Comparison of ENCODE assay signal across 9 cellular contexts in the genomic region with DNA sequence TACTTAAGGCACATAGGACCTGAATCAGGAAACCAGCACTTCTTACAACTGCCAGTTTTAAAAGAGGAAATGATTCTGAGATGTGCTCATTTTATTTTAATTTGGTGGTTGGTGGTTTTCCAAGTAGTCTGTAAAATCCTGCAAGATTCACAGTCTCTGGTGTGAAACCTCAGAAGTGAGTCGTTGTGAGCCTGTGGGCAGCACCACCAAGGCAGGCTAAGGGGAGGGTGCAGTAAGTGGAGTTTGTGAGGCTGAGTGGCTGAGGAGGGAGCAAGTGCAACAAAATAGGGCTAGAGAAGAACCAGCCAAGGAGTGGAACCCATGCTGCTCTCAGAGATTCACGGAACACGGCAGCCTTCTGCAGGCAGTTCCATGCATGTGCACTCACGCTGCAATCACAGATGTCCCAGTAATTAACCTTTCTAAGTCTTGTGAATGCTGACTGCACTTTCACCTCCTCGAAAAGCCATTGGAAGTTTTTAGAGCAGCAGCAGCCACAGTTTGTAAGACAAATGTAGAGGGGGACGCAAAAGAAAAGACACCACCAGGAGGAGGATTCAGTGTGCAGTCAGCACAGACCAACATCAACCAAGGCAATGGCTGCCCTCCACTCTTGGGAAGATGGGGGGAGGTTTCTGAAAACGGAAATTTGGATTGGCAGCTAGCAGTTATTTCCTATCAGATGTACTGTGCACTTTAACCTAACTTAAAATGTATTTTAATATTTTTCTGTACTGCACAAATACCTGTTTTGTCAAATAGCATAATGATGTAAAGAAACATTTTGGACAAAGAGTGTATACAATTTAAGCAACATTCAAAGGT. TPM values are rescaled to one million over a fixed set of nuclear protein-coding genes. Genes with fewer than 3 reads are reported as not detected.
A peak's percentile ranks its signal among the peaks of the same experiment; 100 is the strongest.
DNase-seq lines count a peak whose midpoint lies in the region; ATAC-seq and TF ChIP-seq lines count a peak whose summit lies in the region.
"Had no signal": no experiment of that assay in that cellular context is flagged by ENCODE, and none has a peak within 500 bp of the region (broad histone marks: within the 10 kb centered on the region; RNA-seq: fewer than 3 reads in every experiment).

No MANE protein-coding gene starts in this region.

- H3K4me1 Mint-ChIP-seq in activated T-helper 17 cell treated with anti-CD3 and anti-CD28 coated beads, Interleukin-2, amount 50 U/mL, for 72 hours = peaks cover 12% of the 10 kb centered on the region
- peaks cover 11 to 37% (median 31%) of the 10 kb centered on the region in 4 donors for H3K4me1 Mint-ChIP-seq in naive thymus-derived CD8-positive, alpha-beta T cell

- no peaks in the 10 kb centered on the region for H3K79me2 ChIP-seq in PC-9 (ENCODE audit: low read depth)

- peak overlapping the region; percentile 20 for H3K27ac Mint-ChIP-seq in activated T-helper 17 cell treated with anti-CD3 and anti-CD28 coated beads, Interleukin-2, amount 50 U/mL, for 72 hours
- peak overlapping the region; percentile 28 to 88 (median 54) for H3K27ac Mint-ChIP-seq in naive thymus-derived CD8-positive, alpha-beta T cell

- CTCF ChIA-PET in PC-9 (lab: Charles Lee) = interaction anchor here (0.8 kb wide), 1 partner anchor 12 kb away, joined by 3 read pairs; no protein-coding TSS in a partner anchor

- DNase-seq in GM13976 (ENCODE audit: low spot score) (no peak), NCI-H69 (lab: John Stamatoyannopoulos, UW) (peak; percentile 5), PC-9 (no peak), NCI-H2171 (lab: John Stamatoyannopoulos, UW) (no peak), SHP77 (lab: John Stamatoyannopoulos, UW) (no peak)
- DNase-seq in naive thymus-derived CD8-positive, alpha-beta T cell = peak in 8 of 10 donors; percentile 14 to 59 (median 33)

- H3K27ac ChIP-seq in PC-9 = no peak overlapping the region

- H4K20me1 ChIP-seq in PC-9 (ENCODE audit: insufficient read depth) = no peaks in the 10 kb centered on the region

- no peaks in the 10 kb centered on the region; the same call in 1 of the 2 replicates for H3K36me3 ChIP-seq in PC-9 (ENCODE audit: low read depth)

- H3K4me3 Mint-ChIP-seq in activated T-helper 17 cell treated with anti-CD3 and anti-CD28 coated beads, Interleukin-2, amount 50 U/mL, for 72 hours = peak overlapping the region; percentile 38
- peak overlapping the region in 9 of 10 donors; percentile 20 to 77 (median 52) for H3K4me3 Mint-ChIP-seq in naive thymus-derived CD8-positive, alpha-beta T cell
- H3K4me3 Mint-ChIP-seq: nephron had no signal

- H3K9me2 ChIP-seq in PC-9 (ENCODE audit: insufficient read depth) = no peaks in the 10 kb centered on the region

- no peaks in the 10 kb centered on the region for H3K4me1 ChIP-seq in PC-9 (replicated peaks; ENCODE audit: insufficient read depth)

- in situ Hi-C loops in GM13976 (cut with MboI; ENCODE audit: low sequenced_read_pairs, unreplicated experiment) = no loop called here

- H3K4me2 ChIP-seq in PC-9 = no peak overlapping the region

- no peak overlapping the region for H2AFZ ChIP-seq in PC-9

- no peaks in the 10 kb centered on the region for H3K27me3 Mint-ChIP-seq in activated T-helper 17 cell treated with anti-CD3 and anti-CD28 coated beads, Interleukin-2, amount 50 U/mL, for 72 hours
- no peaks in the 10 kb centered on the region for H3K27me3 Mint-ChIP-seq in naive thymus-derived CD8-positive, alpha-beta T cell

- no peaks in the 10 kb centered on the region for H3K27me3 ChIP-seq in PC-9 (ENCODE audit: insufficient read depth, low read depth)

- peaks cover 41% of the 10 kb centered on the region for H3K36me3 Mint-ChIP-seq in activated T-helper 17 cell treated with anti-CD3 and anti-CD28 coated beads, Interleukin-2, amount 50 U/mL, for 72 hours (ENCODE audit: low read depth)
- peaks cover 0 to 27% (median 5%) of the 10 kb centered on the region in 3 donors for H3K36me3 Mint-ChIP-seq in naive thymus-derived CD8-positive, alpha-beta T cell

- no peak overlapping the region for H3K4me3 ChIP-seq in PC-9

- no peaks in the 10 kb centered on the region for H3K9me3 ChIP-seq in PC-9 (ENCODE audit: insufficient read depth, low read depth)

- no TSS peak for BruUV-seq in PC-9 (replicated peaks; lab: Mats Ljungman, UMichigan)

- no peaks in the 10 kb centered on the region for H3F3A ChIP-seq in PC-9 (ENCODE audit: insufficient read depth, low read depth)

- ATAC-seq in HG02623 (IDR thresholded peaks at IDR 0.05; ENCODE audit: unreplicated experiment) = peak; percentile 82
- ATAC-seq in activated T-helper 17 cell treated with anti-CD3 and anti-CD28 coated beads, Interleukin-2, amount 50 U/mL, for 72 hours (replicated peaks) = peak; percentile 99
- peak; percentile 85 to 92 for ATAC-seq in naive thymus-derived CD8-positive, alpha-beta T cell

- TF ChIP-seq CTCF in GM13976 (IDR thresholded peaks at IDR 0.05; ENCODE audit: borderline replicate concordance, control extremely low read depth, extremely low read depth, insufficient read depth, missing control alignments) (peak; percentile 35), PC-9 (conservative IDR thresholded peaks at IDR 0.05) (no peak)

- H3K9me3 Mint-ChIP-seq in activated T-helper 17 cell treated with anti-CD3 and anti-CD28 coated beads, Interleukin-2, amount 50 U/mL, for 72 hours = no peaks in the 10 kb centered on the region
- H3K9me3 Mint-ChIP-seq in naive thymus-derived CD8-positive, alpha-beta T cell = no peaks in the 10 kb centered on the region
- H3K9me3 Mint-ChIP-seq: nephron had no signal

- POLR2A ChIA-PET in naive thymus-derived CD8-positive, alpha-beta T cell (lab: Charles Lee) = no interaction called here
- POLR2A ChIA-PET in PC-9 (lab: Charles Lee; ENCODE audit: unreplicated experiment) = no interaction called here

- intact Hi-C loops in PC-9 (cut with micrococcal nuclease; ENCODE audit: unreplicated experiment) = no loop called here

RNA-seq across cellular contexts. Expression of gene ESD, which starts 44.9 kb away (rescaled TPM):
- total RNA-seq in activated T-helper 17 cell treated with anti-CD3 and anti-CD28 coated beads, Interleukin-2, amount 50 U/mL, for 72 hours = 10 to 100 TPM; 79.2 to 91.4 TPM
- total RNA-seq in naive thymus-derived CD8-positive, alpha-beta T cell = 10 to 100 TPM; 61.2 to 64.1 TPM
- polyA plus RNA-seq in naive thymus-derived CD8-positive, alpha-beta T cell = 100 to 1,000 TPM; 143 to 171 (median 149) TPM
- 48.7 and 58.5 TPM in 2 replicates for total RNA-seq in PC-9 (2021)

Comparison
In these comparisons a context has a peak if more than half of its experiments do, and no peak if none do; other contexts are left out.
1. DNase-seq: peak in NCI-H69 (single experiment) and naive thymus-derived CD8-positive, alpha-beta T cell (8 of 10); none in GM13976 (single experiment), PC-9 (0 of 2), NCI-H2171 (single experiment) and SHP77 (0 of 2).
2. Peak in every context shown above with its lines, with median percentiles within 50 percentile points of each other: ATAC-seq.